Comparison of ENCODE assay signal across 1 cellular context in the genomic region with DNA sequence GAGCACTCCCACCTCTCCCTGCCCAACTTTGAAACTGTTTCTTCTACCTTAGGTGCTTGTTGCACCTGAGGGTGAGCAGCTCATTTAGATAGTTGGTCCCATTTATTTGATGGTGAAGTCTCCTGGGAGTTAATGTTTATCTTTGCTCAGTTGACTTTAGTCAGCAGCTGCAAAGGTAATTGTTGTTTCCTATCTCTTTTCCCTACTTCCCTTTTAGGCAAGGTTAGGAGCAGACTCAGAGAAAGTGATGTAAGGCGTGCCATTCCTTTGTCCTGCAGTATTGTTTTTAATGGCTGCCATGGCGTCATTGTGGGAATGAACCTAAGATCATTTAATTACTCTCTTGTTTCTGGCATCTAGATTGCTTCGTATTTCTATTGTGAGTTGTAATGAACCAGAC.
TF ChIP-seq lines count a peak whose summit lies in the region.

No MANE protein-coding gene starts in this region.

TF ChIP-seq in GM12878, 131 proteins besides CTCF, POLR2A, EP300 and RAD21:
- TF ChIP-seq NFYA (IDR thresholded peaks at IDR 0.05; ENCODE audit: borderline replicate concordance, low read depth, low read length): no peak
- no peak for TF ChIP-seq PML (IDR thresholded peaks at IDR 0.05; ENCODE audit: low read length)
- no peak for TF ChIP-seq RELA (IDR thresholded peaks at IDR 0.05; ENCODE audit: borderline replicate concordance, partially characterized antibody)
- TF ChIP-seq SREBF2 (IDR thresholded peaks at IDR 0.05; ENCODE audit: low read length): no peak
- no peak for TF ChIP-seq MTA2 (IDR thresholded peaks at IDR 0.05; ENCODE audit: low read depth)
- no peak for TF ChIP-seq MEF2B (IDR thresholded peaks at IDR 0.05; ENCODE audit: partially characterized antibody, poor library complexity, severe bottlenecking)
- TF ChIP-seq POLR2AphosphoS5 (IDR thresholded peaks at IDR 0.05; ENCODE audit: low read length): no peak
- TF ChIP-seq ZNF207 (IDR thresholded peaks at IDR 0.05; ENCODE audit: borderline replicate concordance): no peak
- no peak for TF ChIP-seq SUZ12 (IDR thresholded peaks at IDR 0.05; ENCODE audit: unreplicated experiment)
- TF ChIP-seq MXI1 (IDR thresholded peaks at IDR 0.05; ENCODE audit: low read depth, low read length): no peak
- TF ChIP-seq ATF7 (IDR thresholded peaks at IDR 0.05; ENCODE audit: low read depth): no peak
- no peak for TF ChIP-seq BMI1 (IDR thresholded peaks at IDR 0.05; ENCODE audit: borderline replicate concordance)
